10 cellular contexts compared by ENCODE assay signal in the genomic region with DNA sequence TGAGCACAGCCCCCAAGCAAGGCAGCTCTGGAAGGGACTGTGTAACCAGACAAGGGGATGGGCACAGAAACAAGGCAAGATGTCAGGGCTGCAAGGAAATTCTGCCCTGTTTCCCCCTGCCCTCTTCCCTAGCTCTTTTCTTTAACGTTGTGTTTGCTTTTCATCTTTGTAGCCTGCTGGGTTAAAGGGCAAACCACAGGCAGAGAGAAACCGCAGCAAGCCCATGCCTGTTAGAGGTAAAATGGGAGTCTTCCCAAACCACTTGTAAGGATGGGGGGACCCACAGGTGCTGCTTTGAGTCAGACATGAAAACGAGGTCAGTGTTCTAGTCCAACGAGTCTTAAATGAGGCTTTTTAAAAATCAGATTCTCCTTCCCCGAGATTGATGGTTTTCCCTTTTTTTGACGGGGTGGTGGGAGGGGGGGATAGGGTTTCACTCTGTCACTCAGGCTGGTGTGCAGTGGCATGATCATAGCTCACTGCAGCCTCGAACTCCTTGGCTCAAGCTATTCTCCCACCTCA. TPM values are rescaled to one million over a fixed set of nuclear protein-coding genes. Genes with fewer than 3 reads are reported as not detected.
DNase-seq lines count a peak whose midpoint lies in the region; FAIRE-seq and TF ChIP-seq lines count a peak whose summit lies in the region.
"Had no signal": no experiment of that assay in that cellular context is flagged by ENCODE, and none has a peak within 500 bp of the region (broad histone marks: within the 10 kb centered on the region; RNA-seq: fewer than 3 reads in every experiment).

No MANE protein-coding gene starts in this region.

- H3K27me3 ChIP-seq in astrocyte (ENCODE audit: insufficient read depth, low read length) (peaks cover 4% of the 10 kb centered on the region), prostate gland (replicated peaks; ENCODE audit: insufficient read depth) (no peaks in the 10 kb centered on the region), ovary (no peaks in the 10 kb centered on the region)

- intact Hi-C loops in prostate gland (cut with DNase I), result no loop called here
- intact Hi-C loops in ovary (cut with DNase I), result loop anchor here in 1 of 4 donors (5.0 kb wide), 1 partner anchor 1970 kb away; no protein-coding TSS in a partner anchor

- 37% methylated on average over 7 of the region's 7 CpGs for WGBS in prostate gland
- 32 to 38% (median 35%) methylated on average over 7 of the region's 7 CpGs for WGBS in ovary, 3 donors

- peak overlapping the region; percentile 47 for H3K4me2 ChIP-seq in astrocyte (ENCODE audit: low read length)

- H3K9me3 ChIP-seq in astrocyte (ENCODE audit: insufficient read depth, low read depth, low read length), result no peaks in the 10 kb centered on the region
- no peaks in the 10 kb centered on the region for H3K9me3 ChIP-seq in prostate gland
- H3K9me3 ChIP-seq in ovary, result no peaks in the 10 kb centered on the region

- no peaks in the 10 kb centered on the region for H3K9me3 Mint-ChIP-seq in astrocyte (ENCODE audit: unreplicated experiment)

- no peak overlapping the region for H3K4me3 Mint-ChIP-seq in astrocyte (ENCODE audit: unreplicated experiment)
- H3K4me3 Mint-ChIP-seq: memory B cell had no signal

- H4K20me1 ChIP-seq in astrocyte (ENCODE audit: insufficient read depth, low read length), result peaks cover 10% of the 10 kb centered on the region

- POLR2A ChIA-PET in HEK293T (lab: Yijun Ruan, JAX), result interaction anchor here (0.7 to 1.2 kb wide), 3 partner anchors 8 to 682 kb away, joined by 3 to 4 read pairs (median 4); no protein-coding TSS in a partner anchor

- TF ChIP-seq CTCF in astrocyte (IDR thresholded peaks at IDR 0.05; ENCODE audit: insufficient read depth, low read depth, low read length), result no peak
- TF ChIP-seq CTCF in prostate gland (IDR thresholded peaks at IDR 0.05), result no peak
- TF ChIP-seq CTCF in ovary (IDR thresholded peaks at IDR 0.05), result no peak

- H3K36me3 Mint-ChIP-seq in astrocyte (ENCODE audit: low read depth, unreplicated experiment), result no peaks in the 10 kb centered on the region
- H3K36me3 Mint-ChIP-seq: memory B cell had no signal

- H3K4me3 ChIP-seq in astrocyte (ENCODE audit: insufficient read depth, low read depth, low read length) (no peak overlapping the region), prostate gland (no peak overlapping the region), ovary (no peak overlapping the region)

- CTCF ChIA-PET in HEK293T (lab: Yijun Ruan, JAX), result interaction anchor here (0.9 to 1.9 kb wide), 4 partner anchors 10 to 370 kb away, joined by 3 to 7 read pairs (median 4); no protein-coding TSS in a partner anchor

- H2AFZ ChIP-seq in astrocyte (ENCODE audit: low read depth, low read length), result no peak overlapping the region

- no peak overlapping the region for H3K27ac Mint-ChIP-seq in astrocyte (ENCODE audit: unreplicated experiment)
- H3K27ac Mint-ChIP-seq: memory B cell had no signal

- no peaks in the 10 kb centered on the region for H3K79me2 ChIP-seq in astrocyte (ENCODE audit: insufficient read depth, low read length)

- H3K4me1 Mint-ChIP-seq in astrocyte (ENCODE audit: low read depth, unreplicated experiment), result peaks cover 8% of the 10 kb centered on the region

- DNase-seq in HEK293T (ENCODE audit: extremely low spot score), result no peak
- DNase-seq in NCI-H526 treated with DMSO at 0.1 percent for 48 hours (lab: John Stamatoyannopoulos, UW), result peak; percentile 34
- DNase-seq in astrocyte (ENCODE audit: low read depth), result peak; percentile 51
- DNase-seq in prostate gland (ENCODE audit: low spot score), result peak; percentile 42
- no peak for DNase-seq in T-helper 9 cell
- DNase-seq in ovary, result no peak
- no peak for DNase-seq in NCI-H345 treated with DMSO at 0.1 percent for 48 hours (lab: John Stamatoyannopoulos, UW; ENCODE audit: unreplicated experiment)
- DNase-seq in NCI-H1048 (lab: John Stamatoyannopoulos, UW), result no peak
- DNase-seq: NCI-H1092 had no signal

- H3K27ac ChIP-seq in astrocyte (ENCODE audit: low read depth, low read length), result no peak overlapping the region
- no peak overlapping the region for H3K27ac ChIP-seq in prostate gland
- H3K27ac ChIP-seq in ovary, result no peak overlapping the region

- no peak for TF ChIP-seq EP300 in ovary (IDR thresholded peaks at IDR 0.05)

- H3K27me3 Mint-ChIP-seq in astrocyte (ENCODE audit: low read depth, unreplicated experiment), result peaks cover 29% of the 10 kb centered on the region

- H3K4me1 ChIP-seq in astrocyte (ENCODE audit: insufficient read depth, low read length) (peaks cover 5% of the 10 kb centered on the region), prostate gland (replicated peaks) (no peaks in the 10 kb centered on the region), ovary (ENCODE audit: insufficient read depth) (peaks cover 29% of the 10 kb centered on the region)

- H3K9ac ChIP-seq in astrocyte (ENCODE audit: low read length), result no peak overlapping the region

- TF ChIP-seq POLR2A in prostate gland (IDR thresholded peaks at IDR 0.05), result no peak
- no peak for TF ChIP-seq POLR2A in ovary (IDR thresholded peaks at IDR 0.05)

- FAIRE-seq in astrocyte (lab: Jason Lieb, UNC), result no peak

- H3K36me3 ChIP-seq in astrocyte (ENCODE audit: insufficient read depth, low read length) (no peaks in the 10 kb centered on the region), prostate gland (no peaks in the 10 kb centered on the region), ovary (no peaks in the 10 kb centered on the region)

TF ChIP-seq in HEK293T, 16 proteins besides CTCF, POLR2A, EP300 and RAD21:
- TF ChIP-seq PKNOX1 (IDR thresholded peaks at IDR 0.05) (peak; percentile 89), BHLHE40 (IDR thresholded peaks at IDR 0.05; ENCODE audit: borderline replicate concordance) (no peak)

RNA-seq across cellular contexts. Expression of gene TGFBR3, which starts 13.3 kb away (rescaled TPM):
- total RNA-seq in astrocyte (1.0 and 2.5 TPM in 2 replicates), prostate gland (10 to 100 TPM; 26.4 to 51.7 TPM), ovary (100 to 1,000 TPM in 6 of 7 donors, 10 to 100 TPM in 1; 92.4 to 442 (median 174) TPM)
- 100 to 1,000 TPM; 102 to 142 TPM for polyA plus RNA-seq in ovary

Comparison
In these comparisons a context has a peak if more than half of its experiments do, and no peak if none do; other contexts are left out.
1. DNase-seq: peak in NCI-H526 treated with DMSO at 0.1 percent for 48 hours (single experiment), astrocyte (single experiment) and prostate gland (single experiment); none in HEK293T (single experiment), T-helper 9 cell (single experiment), ovary (0 of 5), NCI-H345 treated with DMSO at 0.1 percent for 48 hours (single experiment) and NCI-H1048 (single experiment).